Comparison of ENCODE assay signal across 1 cellular context in the genomic region with DNA sequence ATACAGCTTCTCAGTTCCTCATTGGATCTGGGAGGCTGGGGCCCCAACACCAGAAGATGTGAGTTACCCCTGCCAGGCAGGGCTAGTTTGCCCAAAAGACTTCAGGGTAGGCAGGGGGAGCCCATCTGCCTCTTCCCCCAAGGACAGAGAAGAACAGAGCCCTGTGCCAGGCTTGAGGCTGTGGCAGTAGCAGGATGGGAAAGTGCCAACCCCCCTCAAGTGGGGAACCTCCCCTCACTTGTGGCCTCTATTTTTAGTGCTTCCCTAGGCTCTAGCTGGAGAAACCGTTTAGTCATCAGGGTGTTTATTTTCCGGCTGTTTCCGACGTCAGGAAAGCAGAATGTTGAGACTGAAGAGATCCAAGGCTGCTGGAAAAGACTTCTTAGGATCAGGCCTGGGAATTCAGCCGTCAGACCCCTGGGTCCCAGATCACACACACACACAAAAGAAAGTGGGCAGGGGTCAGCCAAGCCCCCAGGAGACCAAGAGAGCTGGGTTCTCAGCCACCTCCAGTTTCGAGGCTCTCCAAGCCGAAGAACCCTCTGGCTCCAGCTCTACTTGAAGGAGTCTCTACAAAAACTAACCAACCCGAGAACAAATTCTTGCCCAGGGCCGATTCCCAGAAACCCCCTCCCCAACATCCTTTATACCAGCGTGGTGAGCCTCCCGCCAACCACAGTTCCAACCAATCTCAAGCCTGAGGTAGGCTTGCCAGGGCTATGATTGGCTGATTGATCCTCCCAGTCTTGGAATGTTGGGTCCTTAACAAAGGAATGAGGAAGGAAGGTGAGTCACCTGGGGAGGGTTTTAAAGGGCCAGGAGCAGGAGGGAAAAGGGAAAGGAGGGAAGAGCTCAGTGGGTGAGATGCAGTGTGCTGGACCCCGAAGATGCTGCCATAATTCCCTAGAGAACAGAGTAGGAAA.
A peak's percentile ranks its signal among the peaks of the same experiment; 100 is the strongest.
TF ChIP-seq lines count a peak whose summit lies in the region.

No MANE protein-coding gene starts in this region.

TF ChIP-seq in IMR-90, 13 proteins besides CTCF, POLR2A, EP300 and RAD21:
- peak; percentile 88 for TF ChIP-seq FOS (IDR thresholded peaks at IDR 0.05; ENCODE audit: low read depth, low read length)
- TF ChIP-seq MAFK (IDR thresholded peaks at IDR 0.05; ENCODE audit: low read depth, low read length) = peak; percentile 37; the same call in 1 of the 2 replicates
- peak; percentile 86 for TF ChIP-seq MAZ (IDR thresholded peaks at IDR 0.05; ENCODE audit: borderline replicate concordance, low read depth, low read length)
- TF ChIP-seq MXI1 (IDR thresholded peaks at IDR 0.05; ENCODE audit: borderline replicate concordance, low read depth, low read length) = 0 out of 2 replicates have a peak, but pooled peaks have one; percentile 7
- no peak for TF ChIP-seq ELK1 (IDR thresholded peaks at IDR 0.05; ENCODE audit: borderline replicate concordance, low read depth, low read length)
- TF ChIP-seq BHLHE40 (IDR thresholded peaks at IDR 0.05; ENCODE audit: low read depth, low read length) = peak; percentile 40; the same call in 1 of the 2 replicates
- TF ChIP-seq CEBPB (IDR thresholded peaks at IDR 0.05; ENCODE audit: low read depth, low read length) = no peak
- no peak for TF ChIP-seq RFX5 (IDR thresholded peaks at IDR 0.05; ENCODE audit: low read depth, low read length)
- TF ChIP-seq NFE2L2 (IDR thresholded peaks at IDR 0.05; ENCODE audit: low read depth, low read length) = peak; percentile 59; the same call in 1 of the 2 replicates
- TF ChIP-seq SMC3 (IDR thresholded peaks at IDR 0.05; ENCODE audit: low read depth, low read length) = no peak; the same call in 1 of the 2 replicates
- peak; percentile 78; the same call in 1 of the 2 replicates for TF ChIP-seq CHD1 (IDR thresholded peaks at IDR 0.05; ENCODE audit: low read depth, low read length)
